Comparison of ENCODE assay signal across 13 cellular contexts in genomic region chr16:84633622-84634021, GRCh38. TPM values are rescaled to one million over a fixed set of nuclear protein-coding genes. Genes with fewer than 3 reads are reported as not detected.
DNase-seq lines count a peak whose midpoint lies in the region; ATAC-seq and TF ChIP-seq lines count a peak whose summit lies in the region.
"Had no signal": no experiment of that assay in that cellular context is flagged by ENCODE, and none has a peak within 500 bp of the region (broad histone marks: within the 10 kb centered on the region; RNA-seq: fewer than 3 reads in every experiment).

No MANE protein-coding gene starts in this region.

- no peak for TF ChIP-seq POLR2A in transverse colon (IDR thresholded peaks at IDR 0.05)

- no peak overlapping the region for H3K27ac ChIP-seq in transverse colon
- H3K27ac ChIP-seq: BLaER1, epithelial cell of prostate had no signal

- H3K4me3 ChIP-seq in skeletal muscle satellite cell (ENCODE audit: low read length), result no peak overlapping the region
- no peak overlapping the region for H3K4me3 ChIP-seq in transverse colon
- H3K4me3 ChIP-seq: BLaER1 had no signal

- DNase-seq in NCI-H1092 treated with DMSO at 0.1 percent for 48 hours (lab: John Stamatoyannopoulos, UW) (peak; percentile 66), brain pericyte (ENCODE audit: low read depth, low spot score) (peak; percentile 55), kidney glomerular epithelial cell (lab: John Stamatoyannopoulos, UW) (peak; percentile 19), KG1 (lab: John Stamatoyannopoulos, UW) (no peak), transverse colon (no peak), NCI-H1105 (lab: John Stamatoyannopoulos, UW) (no peak)
- DNase-seq: activated T-cell treated with anti-CD3 and anti-CD28 coated beads, Interleukin-2, amount 50 U/mL, for 48 hours; MM.1S; naive thymus-derived CD8-positive, alpha-beta T cell had no signal

- intact Hi-C loops in transverse colon (cut with DNase I; ENCODE audit: low total_unique reads), result no loop called here

- H3K9ac ChIP-seq in skeletal muscle satellite cell (ENCODE audit: low read depth, low read length), result no peak overlapping the region
- H3K9ac ChIP-seq: BLaER1 had no signal

- H3K9me3 ChIP-seq in skeletal muscle satellite cell (replicated peaks; ENCODE audit: low read length) (no peaks in the 10 kb centered on the region), transverse colon (no peaks in the 10 kb centered on the region)
- H3K9me3 ChIP-seq: BLaER1 had no signal

- H3K4me1 ChIP-seq in skeletal muscle satellite cell (ENCODE audit: control insufficient read depth, insufficient read depth, low read length), result peaks cover 14% of the 10 kb centered on the region
- no peaks in the 10 kb centered on the region for H3K4me1 ChIP-seq in transverse colon

- TF ChIP-seq EP300 in transverse colon (IDR thresholded peaks at IDR 0.05; ENCODE audit: low read depth), result no peak

- H3K36me3 ChIP-seq in skeletal muscle satellite cell (ENCODE audit: insufficient read depth, low read length) (no peaks in the 10 kb centered on the region), transverse colon (no peaks in the 10 kb centered on the region)
- H3K36me3 ChIP-seq: BLaER1 had no signal

- H3K4me2 ChIP-seq in skeletal muscle satellite cell (ENCODE audit: low read length), result peak overlapping the region; percentile 50
- H3K4me2 ChIP-seq: BLaER1 had no signal

- in situ Hi-C loops in transverse colon (cut with MboI; ENCODE audit: low pct_ligation_motif_present in 1 of 4, low pct_unique_long_range_greater_than_20kb in 1 of 4, low sequenced_read_pairs in 3 of 4), result no loop called here

- ATAC-seq in GM21723 (IDR thresholded peaks at IDR 0.05; ENCODE audit: unreplicated experiment), result no peak
- ATAC-seq: naive thymus-derived CD8-positive, alpha-beta T cell had no signal

- WGBS in transverse colon (ENCODE audit: low coverage in 1 of 2), 2 donors, result 76 to 100% methylated on average over 1 to 9 of the region's 9 CpGs

- H3K27me3 ChIP-seq in skeletal muscle satellite cell (ENCODE audit: control insufficient read depth, insufficient read depth, low read length) (no peaks in the 10 kb centered on the region), transverse colon (no peaks in the 10 kb centered on the region)
- H3K27me3 ChIP-seq: BLaER1 had no signal

- no peak for TF ChIP-seq CTCF in transverse colon (IDR thresholded peaks at IDR 0.05)

RNA-seq across cellular contexts. Expression of gene KLHL36, which starts 14.7 kb away (rescaled TPM):
- total RNA-seq in skeletal muscle satellite cell (2012; rRNA removed), result 46.6 and 50.5 TPM in 2 replicates
- total RNA-seq in transverse colon, result 10 to 100 TPM; 38.0 to 75.5 (median 66.7) TPM

RNA-seq across cellular contexts. Expression of gene COTL1, which starts 15.7 kb away (rescaled TPM):
- 279 and 447 TPM in 2 replicates for total RNA-seq in skeletal muscle satellite cell (2012; rRNA removed)
- 10 to 100 TPM; 31.1 to 78.9 (median 47.9) TPM for total RNA-seq in transverse colon

Comparison
In these comparisons a context has a peak if more than half of its experiments do, and no peak if none do; other contexts are left out.
1. DNase-seq: peak in NCI-H1092 treated with DMSO at 0.1 percent for 48 hours (single experiment), brain pericyte (single experiment) and kidney glomerular epithelial cell (single experiment); none in KG1 (single experiment), transverse colon (single experiment) and NCI-H1105 (single experiment).